8 cellular contexts compared by ENCODE assay signal in the genomic region with DNA sequence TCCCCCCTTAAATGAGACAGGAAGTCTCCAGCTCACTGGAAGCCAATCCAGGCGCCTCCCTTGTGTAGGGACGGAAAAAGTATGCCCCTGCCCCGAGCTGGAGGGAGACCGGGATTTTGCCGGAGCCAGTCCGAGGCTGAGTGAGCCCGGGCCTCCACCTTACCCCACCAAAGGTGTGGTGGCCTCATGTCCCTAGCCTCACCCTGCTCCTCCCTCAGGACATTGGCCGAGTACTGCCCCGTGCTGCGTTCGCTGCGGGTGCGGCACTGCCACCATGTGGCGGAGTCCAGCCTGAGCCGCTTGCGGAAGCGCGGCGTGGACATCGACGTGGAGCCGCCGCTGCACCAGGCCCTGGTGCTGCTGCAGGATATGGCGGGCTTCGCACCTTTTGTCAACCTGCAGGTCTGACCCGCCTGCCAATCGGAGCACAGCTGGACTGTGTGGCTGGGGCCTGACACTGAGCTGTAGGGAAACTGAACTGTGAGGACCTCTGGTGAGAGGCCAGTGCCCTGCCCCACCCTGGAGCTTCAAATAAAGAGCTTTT. TPM values are rescaled to one million over a fixed set of nuclear protein-coding genes. Genes with fewer than 3 reads are reported as not detected.
A peak's percentile ranks its signal among the peaks of the same experiment; 100 is the strongest.
DNase-seq lines count a peak whose midpoint lies in the region; ATAC-seq and TF ChIP-seq lines count a peak whose summit lies in the region.

No MANE protein-coding gene starts in this region.

- peaks cover 21% of the 10 kb centered on the region for H3K4me1 ChIP-seq in adipocyte (ENCODE audit: control insufficient read depth, insufficient read depth, low read length)
- peaks cover 15 to 40% (median 36%) of the 10 kb centered on the region in 9 donors for H3K4me1 ChIP-seq in heart right ventricle
- peaks cover 21% of the 10 kb centered on the region for H3K4me1 ChIP-seq in ovary (ENCODE audit: insufficient read depth)

- TF ChIP-seq CTCF in heart right ventricle (IDR thresholded peaks at IDR 0.05) (peak; percentile 54 to 93 (median 81)), ovary (IDR thresholded peaks at IDR 0.05) (peak; percentile 42 to 72 (median 67))

- DNase-seq in C1 segment of cervical spinal cord (lab: John Stamatoyannopoulos, UW) (peak in 11 of 14 donors; percentile 27 to 72 (median 41)), NCI-H526 treated with DMSO at 0.1 percent for 48 hours (lab: John Stamatoyannopoulos, UW) (peak; percentile 26), adipocyte (ENCODE audit: low read depth) (peak; percentile 86), heart right ventricle (peak; percentile 77 to 82), ovary (peak; percentile 58 to 79 (median 70)), NCI-H1436 treated with DMSO at 0.1 percent for 48 hours (lab: John Stamatoyannopoulos, UW) (no peak)

- peak overlapping the region; percentile 70 to 97 (median 91) for H3K27ac ChIP-seq in heart right ventricle
- peak overlapping the region in 1 of 2 donors; percentile 89 for H3K27ac ChIP-seq in ovary

- TF ChIP-seq POLR2A in GM18951 (IDR thresholded peaks at IDR 0.05; ENCODE audit: extremely low read depth, insufficient read depth, insufficient read length) (peak; percentile 21), ovary (IDR thresholded peaks at IDR 0.05) (no peak)

- peak overlapping the region; percentile 84 for H3K9ac ChIP-seq in adipocyte (ENCODE audit: low read length)

- ATAC-seq in heart right ventricle: peak; percentile 49 to 64 (median 62)
- ATAC-seq in HG03439 (IDR thresholded peaks at IDR 0.05; ENCODE audit: unreplicated experiment): no peak

- intact Hi-C loops in heart right ventricle (cut with DNase I): loop anchor here in 4 of 10 donors (2.0 to 10.0 kb wide), 4 partner anchors 28 to 80 kb away; partner anchors contain the start of genes ACTR1A (in 2 of the 4), SUFU (in 2 of the 4) and NFKB2 (in 1 of the 4)
- intact Hi-C loops in ovary (cut with DNase I): no loop called here

- in situ Hi-C loops in GM18951 (cut with MboI; ENCODE audit: low sequenced_read_pairs, unreplicated experiment): no loop called here

- H3K27me3 ChIP-seq in adipocyte (replicated peaks; ENCODE audit: control insufficient read depth, insufficient read depth, low read length) (peaks cover 8% of the 10 kb centered on the region), heart right ventricle (peaks cover 0 to 16% (median 14%) of the 10 kb centered on the region in 7 donors), ovary (no peaks in the 10 kb centered on the region)

- H3K4me3 ChIP-seq in adipocyte (ENCODE audit: low read length) (peak overlapping the region; percentile 84), heart right ventricle (peak overlapping the region; percentile 80 to 100 (median 94)), ovary (peak overlapping the region; percentile 98)

- TF ChIP-seq EP300 in ovary (IDR thresholded peaks at IDR 0.05): no peak

- WGBS in heart right ventricle, 2 donors: 5 to 6% methylated on average over 27 of the region's 27 CpGs
- WGBS in ovary, 3 donors: 3 to 7% (median 4%) methylated on average over 27 of the region's 27 CpGs

- H3K9me3 ChIP-seq in adipocyte (ENCODE audit: control insufficient read depth, low read length): no peaks in the 10 kb centered on the region
- H3K9me3 ChIP-seq in heart right ventricle: no peaks in the 10 kb centered on the region
- no peaks in the 10 kb centered on the region for H3K9me3 ChIP-seq in ovary

- peaks cover 20% of the 10 kb centered on the region for H3K36me3 ChIP-seq in adipocyte (ENCODE audit: control insufficient read depth, insufficient read depth, low read length, severe bottlenecking)
- peaks cover 0 to 25% (median 0%) of the 10 kb centered on the region in 9 donors for H3K36me3 ChIP-seq in heart right ventricle
- H3K36me3 ChIP-seq in ovary: no peaks in the 10 kb centered on the region

RNA-seq across cellular contexts. Expression of gene FBXL15, which starts 2.0 kb away (rescaled TPM):
- total RNA-seq in heart right ventricle (10 to 100 TPM in 5 of 10 donors, 1 to 10 TPM in 5; 6.7 to 10.5 (median 9.9) TPM), ovary (10 to 100 TPM; 13.5 to 31.1 (median 19.3) TPM)
- polyA plus RNA-seq in heart right ventricle (10 to 100 TPM; 10.4 to 19.2 TPM), ovary (10 to 100 TPM in 1 of 2 donors, under 1 TPM in 1; 0.25 to 17.9 TPM)

RNA-seq across cellular contexts. Expression of gene PSD, which starts 4.1 kb away (rescaled TPM):
- total RNA-seq in heart right ventricle (1 to 10 TPM in 4 of 10 donors, under 1 TPM in 5, not detected in 1; 0.19 to 1.5 (median 0.61) TPM), ovary (10 to 100 TPM in 6 of 7 donors, 1 to 10 TPM in 1; 4.4 to 34.7 (median 24.5) TPM)
- polyA plus RNA-seq in heart right ventricle (under 1 TPM; 0.37 to 0.42 TPM), ovary (10 to 100 TPM in 1 of 2 donors, 1 to 10 TPM in 1; 4.6 to 12.4 TPM)

RNA-seq across cellular contexts. Expression of gene CUEDC2, which starts 9.7 kb away (rescaled TPM):
- total RNA-seq in heart right ventricle (10 to 100 TPM; 65.7 to 84.3 (median 79.1) TPM), ovary (10 to 100 TPM; 47.7 to 70.8 (median 61.7) TPM)
- polyA plus RNA-seq in heart right ventricle (10 to 100 TPM; 60.0 to 81.7 TPM), ovary (10 to 100 TPM; 34.7 to 76.5 TPM)

RNA-seq across cellular contexts. Expression of gene NFKB2, which starts 27.2 kb away (rescaled TPM):
- 10 to 100 TPM in 9 of 10 donors, 1 to 10 TPM in 1; 9.9 to 40.0 (median 15.7) TPM for total RNA-seq in heart right ventricle
- 10 to 100 TPM; 19.7 to 19.8 TPM for polyA plus RNA-seq in heart right ventricle
- 10 to 100 TPM; 18.5 to 42.6 (median 35.9) TPM for total RNA-seq in ovary
- 10 to 100 TPM; 16.3 to 20.5 TPM for polyA plus RNA-seq in ovary

RNA-seq across cellular contexts. Expression of gene C10orf95, which starts 28.7 kb away (rescaled TPM):
- not detected for total RNA-seq in heart right ventricle
- polyA plus RNA-seq in heart right ventricle: not detected
- total RNA-seq in ovary: 10 to 100 TPM in 1 of 7 donors, 1 to 10 TPM in 1, under 1 TPM in 3, not detected in 2; 0.37 to 22.3 (median 0.60) TPM
- under 1 TPM in 1 of 2 donors, not detected in 1; 0.11 TPM for polyA plus RNA-seq in ovary
